Comparison of ENCODE assay signal across 3 cellular contexts in genomic region chr22:36566720-36567119, GRCh38.
A peak's percentile ranks its signal among the peaks of the same experiment; 100 is the strongest.
TF ChIP-seq lines count a peak whose summit lies in the region.

No MANE protein-coding gene starts in this region.

TF ChIP-seq in SK-N-SH treated with all-trans-retinoic acid at 6 μM for 48 hours, 23 proteins besides CTCF, POLR2A, EP300 and RAD21:
- TF ChIP-seq ZFP3 (CRISPR knock-in tag; IDR thresholded peaks at IDR 0.05) = peak; percentile 89
- no peak for TF ChIP-seq ARNTL (CRISPR knock-in tag; IDR thresholded peaks at IDR 0.05; ENCODE audit: borderline replicate concordance, low read depth)
- no peak for TF ChIP-seq SNAI2 (CRISPR knock-in tag; IDR thresholded peaks at IDR 0.05)

TF ChIP-seq in SK-N-SH, 30 proteins besides CTCF, POLR2A, EP300 and RAD21:
- TF ChIP-seq YY1 (IDR thresholded peaks at IDR 0.05; ENCODE audit: low read depth) = no peak
- TF ChIP-seq RCOR1 (IDR thresholded peaks at IDR 0.05; ENCODE audit: low read length) = no peak
- no peak for TF ChIP-seq ZBTB33 (IDR thresholded peaks at IDR 0.05; ENCODE audit: borderline replicate concordance, low read depth)
- TF ChIP-seq USF1 (IDR thresholded peaks at IDR 0.05; ENCODE audit: borderline replicate concordance, low read depth) = no peak
- no peak for TF ChIP-seq ELF1 (IDR thresholded peaks at IDR 0.05)
- TF ChIP-seq SIN3A (IDR thresholded peaks at IDR 0.05; ENCODE audit: borderline replicate concordance, low read depth, low read length) = no peak
- TF ChIP-seq EZH2phosphoT487 (IDR thresholded peaks at IDR 0.05; ENCODE audit: borderline replicate concordance, low read depth) = no peak
- no peak for TF ChIP-seq IRF3 (IDR thresholded peaks at IDR 0.05; ENCODE audit: low read depth, low read length)
- TF ChIP-seq FOSL2 (IDR thresholded peaks at IDR 0.05; ENCODE audit: borderline replicate concordance, low read depth) = no peak
- no peak for TF ChIP-seq RXRA (IDR thresholded peaks at IDR 0.05; ENCODE audit: borderline replicate concordance, low read depth)
- TF ChIP-seq GABPA (IDR thresholded peaks at IDR 0.05; ENCODE audit: low read depth) = no peak
- TF ChIP-seq GATA2 (CRISPR knock-in tag; IDR thresholded peaks at IDR 0.05) = no peak
- TF ChIP-seq SMC3 (IDR thresholded peaks at IDR 0.05; ENCODE audit: low read depth, low read length) = no peak
- no peak for TF ChIP-seq PBX3 (IDR thresholded peaks at IDR 0.05)
- no peak for TF ChIP-seq NRF1 (IDR thresholded peaks at IDR 0.05; ENCODE audit: low read depth, low read length)
- TF ChIP-seq RFX5 (IDR thresholded peaks at IDR 0.05; ENCODE audit: low read length) = no peak

TF ChIP-seq in H1, 55 proteins besides CTCF, POLR2A, EP300 and RAD21:
- TF ChIP-seq CBX8 (IDR thresholded peaks at IDR 0.05; ENCODE audit: borderline replicate concordance, low read depth, low read length) (no peak), CBX5 (IDR thresholded peaks at IDR 0.05; ENCODE audit: low read depth, low read length) (no peak), NRF1 (IDR thresholded peaks at IDR 0.05; ENCODE audit: low read depth, low read length) (no peak), RBBP5 (IDR thresholded peaks at IDR 0.05; ENCODE audit: borderline replicate concordance, low read depth, low read length) (no peak), RXRA (IDR thresholded peaks at IDR 0.05; ENCODE audit: insufficient read depth, low read depth, low read length) (no peak), CEBPB (IDR thresholded peaks at IDR 0.05; ENCODE audit: low read depth, low read length) (no peak), CHD2 (IDR thresholded peaks at IDR 0.05; ENCODE audit: low read length) (no peak), HDAC6 (IDR thresholded peaks at IDR 0.05; ENCODE audit: low read depth, low read length) (no peak), SP1 (IDR thresholded peaks at IDR 0.05; ENCODE audit: low read depth, low read length) (no peak), POLR2AphosphoS5 (IDR thresholded peaks at IDR 0.05; ENCODE audit: low read depth, low read length) (no peak), MAFK (IDR thresholded peaks at IDR 0.05; ENCODE audit: low read depth, low read length) (no peak), SIN3A (conservative IDR thresholded peaks at IDR 0.05 in 1 of 2, IDR thresholded peaks at IDR 0.05 in 1 of 2; ENCODE audit: low read depth in 1 of 2, low read length in 2 of 2) (no peak), NANOG (IDR thresholded peaks at IDR 0.05; ENCODE audit: insufficient read depth, low read depth, low read length, poor library complexity, severe bottlenecking) (no peak)
